Comparison of ENCODE assay signal across 5 cellular contexts in the genomic region with DNA sequence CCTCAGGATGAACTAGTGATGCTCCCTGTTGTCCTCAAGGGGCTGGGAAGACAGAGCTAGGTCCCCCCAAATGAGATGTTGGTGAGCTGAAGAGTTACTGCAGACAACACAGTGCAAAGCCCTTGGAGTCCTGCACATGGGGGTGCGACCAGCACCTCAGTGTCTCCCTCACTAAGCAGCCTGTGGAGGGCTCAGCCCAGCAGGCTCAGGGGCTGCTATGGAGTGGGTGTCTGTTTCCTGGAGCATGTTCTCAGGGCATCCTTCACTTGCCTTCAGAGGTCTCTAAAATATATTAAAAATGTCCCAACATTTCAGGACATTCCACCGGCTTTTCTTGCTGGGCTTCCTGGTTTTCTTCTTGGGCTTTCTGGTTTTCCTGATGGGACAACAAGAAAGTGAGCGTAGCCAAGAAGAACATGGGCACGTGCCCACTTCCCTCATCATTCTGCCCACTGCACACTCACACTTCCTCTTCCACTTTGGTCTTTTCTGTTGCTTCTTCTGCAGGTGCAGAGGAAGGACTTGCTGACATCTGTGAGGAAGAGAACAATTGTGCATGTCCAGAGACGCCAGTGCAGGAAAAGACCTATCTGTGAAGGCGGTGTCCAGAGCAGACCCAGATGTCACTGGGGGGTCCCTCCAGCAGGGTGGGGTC. TPM values are rescaled to one million over a fixed set of nuclear protein-coding genes. Genes with fewer than 3 reads are reported as not detected.
"Had no signal": no experiment of that assay in that cellular context is flagged by ENCODE, and none has a peak within 500 bp of the region (broad histone marks: within the 10 kb centered on the region; RNA-seq: fewer than 3 reads in every experiment).

No MANE protein-coding gene starts in this region.

RNA-seq across cellular contexts. Expression of gene FAM153A, which starts 58.7 kb away (rescaled TPM):
- total RNA-seq: dermis microvascular lymphatic vessel endothelial cell, endodermal cell, glomerular endothelial cell, kidney epithelial cell, lung microvascular endothelial cell had no signal
